Comparison of ENCODE assay signal across 18 cellular contexts in the genomic region with DNA sequence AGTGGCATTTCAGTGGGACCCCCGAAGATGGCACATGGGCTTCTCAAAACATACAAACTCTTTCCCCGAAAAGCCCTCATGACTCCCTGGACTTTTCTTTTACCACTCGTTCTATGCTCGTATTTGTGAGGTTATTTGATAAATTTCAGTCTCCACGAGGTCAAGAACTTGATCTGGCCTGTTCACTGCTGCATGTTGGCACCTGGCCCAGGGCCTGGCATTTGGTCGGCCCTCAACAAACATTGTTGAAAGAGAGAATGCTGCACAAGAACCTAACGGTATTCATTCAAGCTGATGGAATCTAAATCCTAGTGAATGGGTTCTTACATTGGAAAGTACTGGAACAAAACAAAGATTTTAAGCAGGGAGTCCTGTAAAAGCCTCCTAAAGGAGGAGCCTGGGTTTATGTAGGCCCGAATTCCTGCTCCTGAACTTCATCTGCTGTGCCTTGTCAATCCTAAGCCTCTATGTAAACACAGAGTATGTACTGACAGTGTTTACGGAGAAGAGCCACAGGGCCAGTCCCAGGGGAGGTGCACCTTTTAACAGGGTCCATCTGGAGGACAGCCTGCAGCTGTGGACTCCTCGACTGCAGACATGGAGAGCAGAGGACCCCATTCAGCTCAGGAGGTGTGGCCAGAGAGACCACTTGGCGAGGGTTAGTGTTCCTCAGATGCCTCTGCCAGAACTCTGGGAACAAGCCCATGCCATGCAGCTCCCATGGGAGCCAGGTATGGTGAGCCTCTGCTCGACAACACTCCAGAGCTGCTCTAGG. TPM values are rescaled to one million over a fixed set of nuclear protein-coding genes. Genes with fewer than 3 reads are reported as not detected.
A peak's percentile ranks its signal among the peaks of the same experiment; 100 is the strongest.
DNase-seq lines count a peak whose midpoint lies in the region; FAIRE-seq and TF ChIP-seq lines count a peak whose summit lies in the region.
"Had no signal": no experiment of that assay in that cellular context is flagged by ENCODE, and none has a peak within 500 bp of the region (broad histone marks: within the 10 kb centered on the region; RNA-seq: fewer than 3 reads in every experiment).

No MANE protein-coding gene starts in this region.

- no peak overlapping the region for H2BK5ac ChIP-seq in trophoblast cell (ENCODE audit: low read depth, low read length, poor library complexity)

- H2AFZ ChIP-seq in neural progenitor cell (replicated peaks): no peak overlapping the region
- no peak overlapping the region for H2AFZ ChIP-seq in trophoblast cell (ENCODE audit: insufficient read depth, low read length, poor library complexity)

- WGBS in trophoblast cell (ENCODE audit: extremely low coverage, insufficient coverage, insufficient read length): no CpG with 5 or more reads among the region's 12 CpGs

- no peak overlapping the region for H3K4me3 ChIP-seq in adipocyte (ENCODE audit: low read length)
- no peak overlapping the region for H3K4me3 ChIP-seq in neural progenitor cell
- no peak overlapping the region for H3K4me3 ChIP-seq in trophoblast cell (ENCODE audit: low read depth, low read length)
- H3K4me3 ChIP-seq: BLaER1 treated with 17β-estradiol and CSF1 and Interleukin-3, amounts not matched to agents 10 nM and 100 nM had no signal

- H3K4ac ChIP-seq in trophoblast cell (ENCODE audit: low read depth, low read length): no peak overlapping the region

- no peak overlapping the region for H3K23ac ChIP-seq in trophoblast cell (ENCODE audit: low read length)

- H3K36me3 Mint-ChIP-seq in Calu3 (ENCODE audit: insufficient read depth, unreplicated experiment) (no peaks in the 10 kb centered on the region), neural progenitor cell (peaks cover 8% of the 10 kb centered on the region)
- no peaks in the 10 kb centered on the region for H3K36me3 Mint-ChIP-seq in activated CD4-positive, alpha-beta T cell treated with anti-CD3 and anti-CD28 coated beads, Interleukin-2, amount 10 ng/mL, durations not matched to agents 7 days and 5 days (ENCODE audit: low read depth)

- no peaks in the 10 kb centered on the region for H3F3A ChIP-seq in neural progenitor cell (ENCODE audit: low read depth)

- DNase-seq in Calu3: peak; percentile 45
- peak; percentile 46 for DNase-seq in M059J (ENCODE audit: low read depth)
- DNase-seq in adipocyte (ENCODE audit: low read depth): peak; percentile 17
- no peak for DNase-seq in neural progenitor cell (ENCODE audit: low spot score)
- no peak for DNase-seq in GM12891 (ENCODE audit: insufficient read length, low spot score)
- no peak for DNase-seq in activated CD4-positive, alpha-beta T cell treated with anti-CD3 and anti-CD28 coated beads, Interleukin-2, amount 10 ng/mL, durations not matched to agents 7 days and 5 days
- no peak for DNase-seq in trophoblast cell
- DNase-seq in dedifferentiated amniotic fluid mesenchymal stem cell (ENCODE audit: extremely low spot score): no peak
- DNase-seq: activated naive CD4-positive, alpha-beta T cell; caudate nucleus; NCI-H187 treated with DMSO at 0.1 percent for 48 hours; RPMI8226; stimulated activated CD4-positive, alpha-beta T cell treated with anti-CD3 and anti-CD28 coated beads, Interleukin-4, amount 100 ng/mL, for 1 hour; stimulated activated naive CD8-positive, alpha-beta T cell treated with anti-CD3 and anti-CD28 coated beads, Interleukin-15, Interleukin-2, amounts not matched to agents 100 U/mL and 50 U/mL, for 24 hours had no signal

- no peak overlapping the region for H4K12ac ChIP-seq in trophoblast cell (ENCODE audit: low read depth, low read length)

- no peak overlapping the region for H3K4me3 Mint-ChIP-seq in Calu3 (ENCODE audit: low read depth, unreplicated experiment)
- H3K4me3 Mint-ChIP-seq in neural progenitor cell: no peak overlapping the region
- H3K4me3 Mint-ChIP-seq in activated CD4-positive, alpha-beta T cell treated with anti-CD3 and anti-CD28 coated beads, Interleukin-2, amount 10 ng/mL, durations not matched to agents 7 days and 5 days: no peak overlapping the region

- no peak overlapping the region for H3K14ac ChIP-seq in trophoblast cell (ENCODE audit: low read length)

- FAIRE-seq in GM12891 (lab: Jason Lieb, UNC): no peak
- FAIRE-seq: endothelial cell of umbilical vein had no signal

- H3K4me1 Mint-ChIP-seq in Calu3 (ENCODE audit: low read depth, unreplicated experiment) (peaks cover 12% of the 10 kb centered on the region), neural progenitor cell (peaks cover 40% of the 10 kb centered on the region)
- no peaks in the 10 kb centered on the region for H3K4me1 Mint-ChIP-seq in activated CD4-positive, alpha-beta T cell treated with anti-CD3 and anti-CD28 coated beads, Interleukin-2, amount 10 ng/mL, durations not matched to agents 7 days and 5 days

- H3K27ac ChIP-seq in neural progenitor cell: no peak overlapping the region
- no peak overlapping the region for H3K27ac ChIP-seq in trophoblast cell (ENCODE audit: low read depth, low read length)
- H3K27ac ChIP-seq: BLaER1 treated with 17β-estradiol and CSF1 and Interleukin-3, amounts not matched to agents 10 nM and 100 nM had no signal

- peaks cover 41% of the 10 kb centered on the region for H3K27me3 Mint-ChIP-seq in Calu3 (ENCODE audit: unreplicated experiment)
- H3K27me3 Mint-ChIP-seq in neural progenitor cell (ENCODE audit: insufficient read depth, low read depth): peaks cover 11% of the 10 kb centered on the region
- H3K27me3 Mint-ChIP-seq in activated CD4-positive, alpha-beta T cell treated with anti-CD3 and anti-CD28 coated beads, Interleukin-2, amount 10 ng/mL, durations not matched to agents 7 days and 5 days: no peaks in the 10 kb centered on the region

- TF ChIP-seq CTCF in Calu3 (IDR thresholded peaks at IDR 0.05; ENCODE audit: unreplicated experiment) (no peak), neural progenitor cell (IDR thresholded peaks at IDR 0.05) (no peak)

- H3K27ac Mint-ChIP-seq in Calu3 (ENCODE audit: unreplicated experiment) (no peak overlapping the region), neural progenitor cell (peak overlapping the region; percentile 57)
- no peak overlapping the region for H3K27ac Mint-ChIP-seq in activated CD4-positive, alpha-beta T cell treated with anti-CD3 and anti-CD28 coated beads, Interleukin-2, amount 10 ng/mL, durations not matched to agents 7 days and 5 days

- H3K79me2 ChIP-seq in neural progenitor cell (ENCODE audit: low read depth): no peaks in the 10 kb centered on the region
- no peaks in the 10 kb centered on the region for H3K79me2 ChIP-seq in trophoblast cell (ENCODE audit: control insufficient read depth, insufficient read depth, low read length, poor library complexity)

- no TSS peak for BruUV-seq in Calu3 (replicated peaks; lab: Mats Ljungman, UMichigan)

- intact Hi-C loops in Calu3 (cut with micrococcal nuclease; ENCODE audit: unreplicated experiment): no loop called here

- TF ChIP-seq POLR2A in GM12891 (IDR thresholded peaks at IDR 0.05; ENCODE audit: low read depth, low read length): no peak

- H3K9ac ChIP-seq in adipocyte (ENCODE audit: low read length) (no peak overlapping the region), neural progenitor cell (no peak overlapping the region), trophoblast cell (ENCODE audit: low read length) (no peak overlapping the region)
- H3K9ac ChIP-seq: BLaER1 treated with 17β-estradiol and CSF1 and Interleukin-3, amounts not matched to agents 10 nM and 100 nM had no signal

- H4K8ac ChIP-seq in trophoblast cell (ENCODE audit: low read depth, low read length): no peak overlapping the region

- H3K27me3 ChIP-seq in adipocyte (replicated peaks; ENCODE audit: control insufficient read depth, insufficient read depth, low read length) (peaks cover 5% of the 10 kb centered on the region), neural progenitor cell (no peaks in the 10 kb centered on the region), trophoblast cell (ENCODE audit: insufficient read depth, low read length) (no peaks in the 10 kb centered on the region)
- H3K27me3 ChIP-seq: BLaER1 treated with 17β-estradiol and CSF1 and Interleukin-3, amounts not matched to agents 10 nM and 100 nM had no signal

- H3K4me2 ChIP-seq in neural progenitor cell (no peak overlapping the region), trophoblast cell (ENCODE audit: low read length) (no peak overlapping the region)

- H3K9me3 ChIP-seq in adipocyte (ENCODE audit: control insufficient read depth, low read length) (no peaks in the 10 kb centered on the region), neural progenitor cell (ENCODE audit: low read depth) (no peaks in the 10 kb centered on the region), trophoblast cell (ENCODE audit: insufficient read depth, low read depth, low read length) (no peaks in the 10 kb centered on the region)

- H3K4me1 ChIP-seq in adipocyte (ENCODE audit: control insufficient read depth, insufficient read depth, low read length) (no peaks in the 10 kb centered on the region), neural progenitor cell (peaks cover 12% of the 10 kb centered on the region), trophoblast cell (ENCODE audit: control insufficient read depth in 1 of 2, insufficient read depth in 2 of 2, low read length in 2 of 2) (peaks cover 9 to 11% of the 10 kb centered on the region in 2 experiments)

- H4K20me1 ChIP-seq in neural progenitor cell (ENCODE audit: low read depth): no peaks in the 10 kb centered on the region
- H4K20me1 ChIP-seq: BLaER1 treated with 17β-estradiol and CSF1 and Interleukin-3, amounts not matched to agents 10 nM and 100 nM had no signal

- H3K18ac ChIP-seq in trophoblast cell (ENCODE audit: low read length): no peak overlapping the region

- H4K91ac ChIP-seq in trophoblast cell (ENCODE audit: low read depth, low read length): no peak overlapping the region

- CTCF ChIA-PET in Calu3 (lab: Charles Lee): no interaction called here
- CTCF ChIA-PET in activated CD4-positive, alpha-beta T cell treated with anti-CD3 and anti-CD28 coated beads, Interleukin-2, amount 10 ng/mL, durations not matched to agents 7 days and 5 days (lab: Charles Lee): interaction anchor here (0.6 to 1.2 kb wide), 2 partner anchors 22 to 522 kb away, joined by 3 to 4 read pairs; no protein-coding TSS in a partner anchor

- H3K36me3 ChIP-seq in adipocyte (ENCODE audit: control insufficient read depth, insufficient read depth, low read length, severe bottlenecking): no peaks in the 10 kb centered on the region
- no peaks in the 10 kb centered on the region for H3K36me3 ChIP-seq in neural progenitor cell
- H3K36me3 ChIP-seq in trophoblast cell (ENCODE audit: control insufficient read depth in 1 of 2, insufficient read depth in 2 of 2, low read length in 2 of 2): peaks cover 23 to 30% of the 10 kb centered on the region in 2 experiments
- H3K36me3 ChIP-seq: BLaER1 treated with 17β-estradiol and CSF1 and Interleukin-3, amounts not matched to agents 10 nM and 100 nM had no signal

- no peaks in the 10 kb centered on the region for H3K79me1 ChIP-seq in trophoblast cell (ENCODE audit: low read length)

- H3K9me3 Mint-ChIP-seq in Calu3 (ENCODE audit: low read depth, unreplicated experiment) (no peaks in the 10 kb centered on the region), neural progenitor cell (peaks cover 12% of the 10 kb centered on the region)
- no peaks in the 10 kb centered on the region for H3K9me3 Mint-ChIP-seq in activated CD4-positive, alpha-beta T cell treated with anti-CD3 and anti-CD28 coated beads, Interleukin-2, amount 10 ng/mL, durations not matched to agents 7 days and 5 days

- H2BK120ac ChIP-seq in trophoblast cell (ENCODE audit: insufficient read depth, low read length, poor library complexity): no peak overlapping the region

- no peak overlapping the region for H2BK12ac ChIP-seq in trophoblast cell (ENCODE audit: low read length)

- POLR2A ChIA-PET in activated CD4-positive, alpha-beta T cell treated with anti-CD3 and anti-CD28 coated beads, Interleukin-2, amount 10 ng/mL, durations not matched to agents 7 days and 5 days (lab: Charles Lee): no interaction called here

- H2AK5ac ChIP-seq in trophoblast cell (ENCODE audit: low read length): no peak overlapping the region

RNA-seq across cellular contexts. Expression of gene L1TD1, which starts 46.9 kb away (rescaled TPM):
- total RNA-seq in Calu3 (2022) (not detected in 2 replicates), neural progenitor cell (ENCODE audit: low replicate concordance) (12.5 and 15.4 TPM in 2 replicates)
- total RNA-seq in M059J (2014; rRNA removed; shearing (Covaris generic)): not detected in 2 replicates
- polyA plus RNA-seq in GM12891 (2012; ENCODE audit: low read depth, missing spikeins): not detected
- total RNA-seq in activated CD4-positive, alpha-beta T cell treated with anti-CD3 and anti-CD28 coated beads, Interleukin-2, amount 10 ng/mL, durations not matched to agents 7 days and 5 days: not detected
- 65.5 and 65.9 TPM in 2 replicates for polyA plus RNA-seq in trophoblast cell (2013)
- total RNA-seq: activated CD8-positive, alpha-beta memory T cell treated with anti-CD3 and anti-CD28 coated beads for 36 hours; endothelial cell of umbilical vein; lung microvascular endothelial cell had no signal

Comparison
In these comparisons a context has a peak if more than half of its experiments do, and no peak if none do; other contexts are left out.
1. DNase-seq: peak in Calu3 (single experiment), M059J (single experiment) and adipocyte (single experiment); none in neural progenitor cell (single experiment), GM12891 (single experiment), activated CD4-positive, alpha-beta T cell treated with anti-CD3 and anti-CD28 coated beads, Interleukin-2, amount 10 ng/mL, durations not matched to agents 7 days and 5 days (single experiment), trophoblast cell (0 of 2) and dedifferentiated amniotic fluid mesenchymal stem cell (single experiment).
2. RNA of gene L1TD1, which starts 46.9 kb away (total RNA-seq): 12.5 to 15.4 TPM in neural progenitor cell; not detected in activated CD4-positive, alpha-beta T cell treated with anti-CD3 and anti-CD28 coated beads, Interleukin-2, amount 10 ng/mL, durations not matched to agents 7 days and 5 days, not detected in Calu3 and not detected in M059J; every median in the first group is over 10 times any median in the second.